Comparison of ENCODE assay signal across 1 cellular context in genomic region chr21:38500073-38500472, GRCh38.
TF ChIP-seq lines count a peak whose summit lies in the region.

No MANE protein-coding gene starts in this region.

TF ChIP-seq in endothelial cell of umbilical vein, 7 proteins besides CTCF, POLR2A, EP300 and RAD21:
- no peak for TF ChIP-seq EZH2 (IDR thresholded peaks at IDR 0.05; ENCODE audit: borderline replicate concordance, low read depth, low read length, severe bottlenecking)
- no peak for TF ChIP-seq POLR2AphosphoS5 (IDR thresholded peaks at IDR 0.05; ENCODE audit: insufficient read depth, low read depth, low read length)
- no peak for TF ChIP-seq MYC (IDR thresholded peaks at IDR 0.05; ENCODE audit: low read depth, low read length)
- TF ChIP-seq FOS (IDR thresholded peaks at IDR 0.05; ENCODE audit: borderline replicate concordance, insufficient read depth, low read length) = no peak
- TF ChIP-seq, protein P1, sequence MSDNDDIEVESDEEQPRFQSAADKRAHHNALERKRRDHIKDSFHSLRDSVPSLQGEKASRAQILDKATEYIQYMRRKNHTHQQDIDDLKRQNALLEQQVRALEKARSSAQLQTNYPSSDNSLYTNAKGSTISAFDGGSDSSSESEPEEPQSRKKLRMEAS (IDR thresholded peaks at IDR 0.05; ENCODE audit: insufficient read depth, insufficient read length) = no peak
- TF ChIP-seq JUN (IDR thresholded peaks at IDR 0.05; ENCODE audit: borderline replicate concordance, insufficient read depth, insufficient read length, low read depth) = no peak
- TF ChIP-seq GATA2 (IDR thresholded peaks at IDR 0.05; ENCODE audit: insufficient read depth, insufficient read length, low read depth, low read length) = no peak
